In the genomic region with DNA sequence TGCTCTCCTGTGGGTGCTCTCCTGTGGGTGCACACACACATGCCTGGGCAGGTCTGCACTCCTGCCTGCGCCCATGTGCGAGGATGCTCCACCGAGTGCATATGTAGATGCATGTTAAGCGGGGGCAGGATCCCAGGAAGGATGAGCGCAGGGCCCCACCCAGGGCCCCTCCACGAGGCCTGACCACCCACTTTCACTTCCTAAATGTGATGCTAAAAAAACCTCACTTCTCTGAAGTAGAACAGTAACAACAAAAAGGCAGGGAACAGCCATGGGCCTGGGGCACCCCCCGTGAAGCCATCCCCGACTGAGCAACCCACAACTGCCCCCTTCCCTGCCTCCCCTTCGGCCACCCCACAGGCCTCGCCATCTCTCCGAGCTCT, we compare ENCODE assay signal across 17 cellular contexts. TPM values are rescaled to one million over a fixed set of nuclear protein-coding genes. Genes with fewer than 3 reads are reported as not detected.
DNase-seq lines count a peak whose midpoint lies in the region; ATAC-seq and TF ChIP-seq lines count a peak whose summit lies in the region.
"Had no signal": no experiment of that assay in that cellular context is flagged by ENCODE, and none has a peak within 500 bp of the region (broad histone marks: within the 10 kb centered on the region; RNA-seq: fewer than 3 reads in every experiment).

No MANE protein-coding gene starts in this region.

- no peak overlapping the region for H3K27ac ChIP-seq in left ventricle myocardium inferior (replicated peaks)
- H3K27ac ChIP-seq: sigmoid colon, VCaP had no signal

- H3K4me3 ChIP-seq in left ventricle myocardium inferior = no peak overlapping the region
- H3K4me3 ChIP-seq: sigmoid colon had no signal

- no peaks in the 10 kb centered on the region for H3K9me3 Mint-ChIP-seq in type B pancreatic cell
- H3K9me3 Mint-ChIP-seq: H9, natural killer cell had no signal

- H3K27ac Mint-ChIP-seq in T-helper 17 cell = no peak overlapping the region
- H3K27ac Mint-ChIP-seq in type B pancreatic cell = peak overlapping the region; percentile 48
- H3K27ac Mint-ChIP-seq: natural killer cell had no signal

- peaks cover 31% of the 10 kb centered on the region for H3K4me1 ChIP-seq in left ventricle myocardium inferior

- DNase-seq in Right ventricle myocardium inferior (ENCODE audit: missing footprints) (peak; percentile 65), left ventricle myocardium inferior (no peak), T-helper 17 cell (no peak), type B pancreatic cell (ENCODE audit: extremely low spot score, unreplicated experiment) (no peak), D341Med (ENCODE audit: low spot score) (no peak)
- DNase-seq: activated T-cell treated with anti-CD3 and anti-CD28 coated beads for 4 hours, foreskin fibroblast, H9, islet precursor cell, Kasumi-1, natural killer cell, NCI-H2171, sigmoid colon had no signal

- H3K4me1 Mint-ChIP-seq in T-helper 17 cell (peaks cover 3% of the 10 kb centered on the region), type B pancreatic cell (ENCODE audit: unreplicated experiment) (peaks cover 12% of the 10 kb centered on the region)
- H3K4me1 Mint-ChIP-seq: natural killer cell had no signal

- no peaks in the 10 kb centered on the region for H3K27me3 Mint-ChIP-seq in T-helper 17 cell
- no peaks in the 10 kb centered on the region for H3K27me3 Mint-ChIP-seq in type B pancreatic cell

- ATAC-seq in Right ventricle myocardium inferior (no peak), HG03139 (IDR thresholded peaks at IDR 0.05; ENCODE audit: unreplicated experiment) (peak; percentile 53), T-helper 17 cell (peak; percentile 58), HG03378 (IDR thresholded peaks at IDR 0.05; ENCODE audit: unreplicated experiment) (no peak), GM21367 (IDR thresholded peaks at IDR 0.05; ENCODE audit: unreplicated experiment) (no peak)
- ATAC-seq: natural killer cell had no signal

- H3K27me3 ChIP-seq in left ventricle myocardium inferior (ENCODE audit: low read depth) = no peaks in the 10 kb centered on the region
- H3K27me3 ChIP-seq: sigmoid colon had no signal

- H3K36me3 Mint-ChIP-seq in T-helper 17 cell (ENCODE audit: low read depth) (no peaks in the 10 kb centered on the region), type B pancreatic cell (peaks cover 5% of the 10 kb centered on the region)
- H3K36me3 Mint-ChIP-seq: natural killer cell had no signal

- TF ChIP-seq CTCF in left ventricle myocardium inferior (IDR thresholded peaks at IDR 0.05; ENCODE audit: borderline replicate concordance) (no peak), type B pancreatic cell (conservative IDR thresholded peaks at IDR 0.05) (no peak)

- intact Hi-C loops in Right ventricle myocardium inferior (cut with DNase I) = no loop called here
- intact Hi-C loops in left ventricle myocardium inferior (cut with micrococcal nuclease) = no loop called here

- H3K9me3 ChIP-seq in left ventricle myocardium inferior (replicated peaks) (no peaks in the 10 kb centered on the region), T-helper 17 cell (ENCODE audit: control insufficient read depth, low read length, poor library complexity, severe bottlenecking) (no peaks in the 10 kb centered on the region)
- H3K9me3 ChIP-seq: sigmoid colon had no signal

- H3K36me3 ChIP-seq in left ventricle myocardium inferior = peaks cover 5% of the 10 kb centered on the region

- H3K4me3 Mint-ChIP-seq in T-helper 17 cell (no peak overlapping the region), type B pancreatic cell (no peak overlapping the region)
- H3K4me3 Mint-ChIP-seq: H9, natural killer cell had no signal

RNA-seq across cellular contexts. Expression of a gene that starts 48.2 kb away (rescaled TPM):
- total RNA-seq in Right ventricle myocardium inferior (0.41 TPM), left ventricle myocardium inferior (0.63 TPM), T-helper 17 cell (1 to 10 TPM; 2.2 to 6.8 TPM), type B pancreatic cell (ENCODE audit: low replicate concordance) (0.76 and 6.8 TPM in 2 replicates)

Comparison
In these comparisons a context has a peak if more than half of its experiments do, and no peak if none do; other contexts are left out.
1. ATAC-seq: peak in HG03139 (single experiment) and T-helper 17 cell (single experiment); none in Right ventricle myocardium inferior (single experiment), HG03378 (single experiment) and GM21367 (single experiment).